In genomic region chr5:73497537-73498056, GRCh38 we compare ENCODE assay signal across 8 cellular contexts. TPM values are rescaled to one million over a fixed set of nuclear protein-coding genes. Genes with fewer than 3 reads are reported as not detected.
A peak's percentile ranks its signal among the peaks of the same experiment; 100 is the strongest.
DNase-seq lines count a peak whose midpoint lies in the region; ATAC-seq, FAIRE-seq and TF ChIP-seq lines count a peak whose summit lies in the region.

No MANE protein-coding gene starts in this region.

- TF ChIP-seq EP300 in HepG2 (IDR thresholded peaks at IDR 0.05; ENCODE audit: low read depth in 2 of 2, low read length in 2 of 2), result no peak
- TF ChIP-seq EP300 in HepG2 (CRISPR knock-in tag; IDR thresholded peaks at IDR 0.05; ENCODE audit: borderline replicate concordance), result no peak

- peak overlapping the region; percentile 98 for H3K27ac Mint-ChIP-seq in stimulated activated naive CD8-positive, alpha-beta T cell treated with anti-CD3 and anti-CD28 coated beads, Interleukin-15, Interleukin-2, amounts not matched to agents 100 ng/mL and 50 ng/mL, for 24 hours

- DNase-seq in stimulated activated naive CD8-positive, alpha-beta T cell treated with anti-CD3 and anti-CD28 coated beads, Interleukin-15, Interleukin-2, amounts not matched to agents 100 U/mL and 50 U/mL, for 24 hours, result no peak
- DNase-seq in amniotic epithelial cell (ENCODE audit: low read depth) (peak; percentile 2), HepG2 (ENCODE audit: low spot score) (no peak), thyroid gland (no peak), NCI-H748 treated with DMSO at 0.1 percent for 48 hours (lab: John Stamatoyannopoulos, UW) (no peak), NCI-H526 (lab: John Stamatoyannopoulos, UW) (no peak)

- peak overlapping the region; percentile 95 for H3K4me3 Mint-ChIP-seq in stimulated activated naive CD8-positive, alpha-beta T cell treated with anti-CD3 and anti-CD28 coated beads, Interleukin-15, Interleukin-2, amounts not matched to agents 100 ng/mL and 50 ng/mL, for 24 hours

- H3K27me3 Mint-ChIP-seq in stimulated activated naive CD8-positive, alpha-beta T cell treated with anti-CD3 and anti-CD28 coated beads, Interleukin-15, Interleukin-2, amounts not matched to agents 100 ng/mL and 50 ng/mL, for 24 hours, result peaks cover 14% of the 10 kb centered on the region

- H3K9ac ChIP-seq in HepG2 (ENCODE audit: insufficient read depth, low read depth, low read length), result peak overlapping the region; percentile 99

- H3K4me1 Mint-ChIP-seq in stimulated activated naive CD8-positive, alpha-beta T cell treated with anti-CD3 and anti-CD28 coated beads, Interleukin-15, Interleukin-2, amounts not matched to agents 100 ng/mL and 50 ng/mL, for 24 hours (ENCODE audit: low read depth), result peaks cover 42% of the 10 kb centered on the region

- CTCF ChIA-PET in HepG2 (lab: Yijun Ruan, JAX; ENCODE audit: low intra/inter-chr PET ratio, low total read pairs), result no interaction called here

- POLR2A ChIA-PET in HepG2 (lab: Yijun Ruan, JAX), result interaction anchor here (0.8 to 2.4 kb wide), 9 partner anchors 10 to 127 kb away, joined by 3 to 14 read pairs (median 6); partner anchors contain the start of genes ANKRA2 and UTP15

- H3K4me2 ChIP-seq in HepG2 (ENCODE audit: low read depth, low read length), result peak overlapping the region; percentile 87

- H3K9me3 ChIP-seq in HepG2 (ENCODE audit: low read length) (no peaks in the 10 kb centered on the region), thyroid gland (no peaks in the 10 kb centered on the region)

- no peak for TF ChIP-seq RAD21 in HepG2 (CRISPR knock-in tag; IDR thresholded peaks at IDR 0.05)

- H3K36me3 Mint-ChIP-seq in stimulated activated naive CD8-positive, alpha-beta T cell treated with anti-CD3 and anti-CD28 coated beads, Interleukin-15, Interleukin-2, amounts not matched to agents 100 ng/mL and 50 ng/mL, for 24 hours (ENCODE audit: low read depth), result peaks cover 35% of the 10 kb centered on the region

- TF ChIP-seq POLR2A in HepG2 (IDR thresholded peaks at IDR 0.05; ENCODE audit: insufficient read depth in 1 of 2, low read depth in 2 of 2, low read length in 2 of 2) (no peak), thyroid gland (IDR thresholded peaks at IDR 0.05) (no peak)

- intact Hi-C loops in HepG2 (cut with micrococcal nuclease; ENCODE audit: unreplicated experiment) (loop anchor here (5.0 kb wide), 1 partner anchor 45 kb away; no protein-coding TSS in a partner anchor), thyroid gland (cut with DNase I) (no loop called here)

- H3K9me3 Mint-ChIP-seq in stimulated activated naive CD8-positive, alpha-beta T cell treated with anti-CD3 and anti-CD28 coated beads, Interleukin-15, Interleukin-2, amounts not matched to agents 100 ng/mL and 50 ng/mL, for 24 hours, result no peaks in the 10 kb centered on the region

- H4K20me1 ChIP-seq in HepG2 (ENCODE audit: insufficient read depth, low read length), result peaks cover 37% of the 10 kb centered on the region

- peak overlapping the region; percentile 83 to 100 (median 99) for H3K4me3 ChIP-seq in HepG2 (replicated peaks in 1 of 3; ENCODE audit: insufficient read depth in 1 of 3, low read depth in 2 of 3, low read length in 3 of 3)
- peak overlapping the region; percentile 82 to 99 (median 91) for H3K4me3 ChIP-seq in thyroid gland (replicated peaks in 1 of 3)

- H3K79me2 ChIP-seq in HepG2 (ENCODE audit: insufficient read depth, low read length), result peaks cover 43% of the 10 kb centered on the region

- H3K4me1 ChIP-seq in HepG2 (ENCODE audit: insufficient read depth, low read length), result peaks cover 41% of the 10 kb centered on the region
- H3K4me1 ChIP-seq in thyroid gland, result peaks cover 11 to 17% of the 10 kb centered on the region in 2 donors

- peak overlapping the region; percentile 74 for H2AFZ ChIP-seq in HepG2 (ENCODE audit: low read length)

- FAIRE-seq in HepG2 (lab: Jason Lieb, UNC), result no peak

- BruUV-seq in HepG2 (replicated peaks; lab: Mats Ljungman, UMichigan), result TSS peak; percentile 92

- ATAC-seq in stimulated activated naive CD8-positive, alpha-beta T cell treated with anti-CD3 and anti-CD28 coated beads, Interleukin-15, Interleukin-2, amounts not matched to agents 100 U/mL and 50 U/mL, for 24 hours, result no peak
- ATAC-seq in HepG2, result peak; percentile 2; the same call in 1 of the 3 replicates
- no peak for ATAC-seq in HG03196 (IDR thresholded peaks at IDR 0.05; ENCODE audit: unreplicated experiment)

- WGBS in HepG2 (ENCODE audit: low lambda C conversion rate), result 5% methylated on average over 15 of the region's 15 CpGs
- WGBS in thyroid gland, 2 donors, result 38 to 44% methylated on average over 15 of the region's 15 CpGs

- no peaks in the 10 kb centered on the region; a peak in 2 of 5 replicates for H3K27me3 ChIP-seq in HepG2 (ENCODE audit: control insufficient read depth in 1 of 2, insufficient read depth in 2 of 2, low read length in 2 of 2)
- no peaks in the 10 kb centered on the region for H3K27me3 ChIP-seq in thyroid gland

- H3K27ac ChIP-seq in HepG2 (ENCODE audit: extremely low read length, insufficient read depth, low read length) (peak overlapping the region; percentile 92), thyroid gland (peak overlapping the region; percentile 61 to 96 (median 94))

- H3K36me3 ChIP-seq in HepG2 (replicated peaks in 1 of 2; ENCODE audit: control insufficient read depth in 1 of 2, insufficient read depth in 2 of 2, low read length in 2 of 2), result peaks cover 3 to 16% of the 10 kb centered on the region in 2 experiments; a peak in 4 of 5 replicates
- H3K36me3 ChIP-seq in thyroid gland, result peaks cover 5 to 6% of the 10 kb centered on the region in 2 donors

- TF ChIP-seq CTCF in HepG2 (CRISPR knock-in tag; IDR thresholded peaks at IDR 0.05) (no peak), thyroid gland (IDR thresholded peaks at IDR 0.05) (no peak)

- in situ Hi-C loops in HepG2 (cut with HindIII; ENCODE audit: extremely low pct_ligation_motif_present, low pct_unique_long_range_greater_than_20kb), result no loop called here

RNA-seq across cellular contexts. Expression of gene BTF3, which starts 0.6 kb away (rescaled TPM):
- total RNA-seq in HepG2 (2016; rRNA removed; fragmentation: Illumina TruSeq; extraction: Trizol) (698 and 836 TPM in 2 replicates), thyroid gland (100 to 1,000 TPM; 413 to 784 (median 546) TPM)
- total RNA-seq in HepG2 (2016; cell fraction: cytosol; rRNA removed; fragmentation: Illumina TruSeq; extraction: Trizol; ENCODE audit: low read depth), result 507 and 559 TPM in 2 replicates
- 679 and 821 TPM in 2 replicates for total RNA-seq in HepG2 (2016; cell fraction: insoluble cytoplasmic fraction; rRNA removed; fragmentation: Illumina TruSeq; extraction: Trizol)
- 771 and 850 TPM in 2 replicates for total RNA-seq in HepG2 (2016; cell fraction: membrane; rRNA removed; fragmentation: Illumina TruSeq; extraction: Trizol)
- total RNA-seq in HepG2 (2016; cell fraction: nucleus; rRNA removed; fragmentation: Illumina TruSeq; extraction: Trizol), result 289 and 303 TPM in 2 replicates
- polyA plus RNA-seq in HepG2 (2011; rRNA removed), result 471 and 557 TPM in 2 replicates
- 298 and 449 TPM in 2 replicates for polyA plus RNA-seq in HepG2 (2011; cell fraction: cytosol; rRNA removed)
- 96.1 and 122 TPM in 2 replicates for polyA plus RNA-seq in HepG2 (2011; cell fraction: nucleus; rRNA removed)
- 940 and 1,043 TPM in 2 replicates for polyA plus RNA-seq in HepG2 (2012)
- 922 and 1,006 TPM in 2 replicates for polyA plus RNA-seq in HepG2 (2016; cell fraction: cytosol; fragmentation: Illumina TruSeq; extraction: Trizol; ENCODE audit: low read depth)
- polyA plus RNA-seq in HepG2 (2016; cell fraction: insoluble cytoplasmic fraction; fragmentation: Illumina TruSeq; extraction: Trizol; ENCODE audit: low read depth), result 1,304 and 1,359 TPM in 2 replicates
- 1,256 and 1,375 TPM in 2 replicates for polyA plus RNA-seq in HepG2 (2016; cell fraction: membrane; fragmentation: Illumina TruSeq; extraction: Trizol; ENCODE audit: low read depth)
- polyA plus RNA-seq in HepG2 (2016; cell fraction: nucleus; fragmentation: Illumina TruSeq; extraction: Trizol; ENCODE audit: insufficient read depth, low read depth), result 596 and 617 TPM in 2 replicates
- polyA minus RNA-seq in HepG2 (2011; rRNA and poly(A)+ RNA removed; ENCODE audit: low replicate concordance), result 152 and 382 TPM in 2 replicates
- 285 and 287 TPM in 2 replicates for polyA minus RNA-seq in HepG2 (2011; cell fraction: cytosol; rRNA and poly(A)+ RNA removed)
- 113 and 151 TPM in 2 replicates for polyA minus RNA-seq in HepG2 (2011; cell fraction: nucleus; rRNA and poly(A)+ RNA removed)

RNA-seq across cellular contexts. Expression of gene FOXD1, which starts 49.0 kb away (rescaled TPM):
- total RNA-seq in HepG2 (2016; rRNA removed; fragmentation: Illumina TruSeq; extraction: Trizol) (0.04 TPM in 1 of 2 replicates, not detected in the other), thyroid gland (1 to 10 TPM in 2 of 4 donors, under 1 TPM in 1, not detected in 1; 0.38 to 1.6 (median 1.2) TPM)
- total RNA-seq in HepG2 (2016; cell fraction: cytosol; rRNA removed; fragmentation: Illumina TruSeq; extraction: Trizol; ENCODE audit: low read depth), result not detected in 2 replicates
- not detected in 2 replicates for total RNA-seq in HepG2 (2016; cell fraction: insoluble cytoplasmic fraction; rRNA removed; fragmentation: Illumina TruSeq; extraction: Trizol)
- total RNA-seq in HepG2 (2016; cell fraction: membrane; rRNA removed; fragmentation: Illumina TruSeq; extraction: Trizol), result 0.06 TPM in 1 of 2 replicates, not detected in the other
- total RNA-seq in HepG2 (2016; cell fraction: nucleus; rRNA removed; fragmentation: Illumina TruSeq; extraction: Trizol), result not detected in 2 replicates
- 0.04 and 0.05 TPM in 2 replicates for polyA plus RNA-seq in HepG2 (2011; rRNA removed)
- polyA plus RNA-seq in HepG2 (2011; cell fraction: cytosol; rRNA removed), result 0.05 and 0.07 TPM in 2 replicates
- polyA plus RNA-seq in HepG2 (2011; cell fraction: nucleus; rRNA removed), result 0.06 TPM in 1 of 2 replicates, not detected in the other
- polyA plus RNA-seq in HepG2 (2012), result not detected in 2 replicates
- polyA plus RNA-seq in HepG2 (2016; cell fraction: cytosol; fragmentation: Illumina TruSeq; extraction: Trizol; ENCODE audit: low read depth), result not detected in 2 replicates
- 0.13 TPM in 1 of 2 replicates, not detected in the other for polyA plus RNA-seq in HepG2 (2016; cell fraction: insoluble cytoplasmic fraction; fragmentation: Illumina TruSeq; extraction: Trizol; ENCODE audit: low read depth)
- polyA plus RNA-seq in HepG2 (2016; cell fraction: membrane; fragmentation: Illumina TruSeq; extraction: Trizol; ENCODE audit: low read depth), result not detected in 2 replicates
- polyA plus RNA-seq in HepG2 (2016; cell fraction: nucleus; fragmentation: Illumina TruSeq; extraction: Trizol; ENCODE audit: insufficient read depth, low read depth), result not detected in 2 replicates
- 0.06 and 0.14 TPM in 2 replicates for polyA minus RNA-seq in HepG2 (2011; rRNA and poly(A)+ RNA removed; ENCODE audit: low replicate concordance)
- not detected in 2 replicates for polyA minus RNA-seq in HepG2 (2011; cell fraction: cytosol; rRNA and poly(A)+ RNA removed)
- not detected in 2 replicates for polyA minus RNA-seq in HepG2 (2011; cell fraction: nucleus; rRNA and poly(A)+ RNA removed)
